Comparison of ENCODE assay signal across 7 cellular contexts in the genomic region with DNA sequence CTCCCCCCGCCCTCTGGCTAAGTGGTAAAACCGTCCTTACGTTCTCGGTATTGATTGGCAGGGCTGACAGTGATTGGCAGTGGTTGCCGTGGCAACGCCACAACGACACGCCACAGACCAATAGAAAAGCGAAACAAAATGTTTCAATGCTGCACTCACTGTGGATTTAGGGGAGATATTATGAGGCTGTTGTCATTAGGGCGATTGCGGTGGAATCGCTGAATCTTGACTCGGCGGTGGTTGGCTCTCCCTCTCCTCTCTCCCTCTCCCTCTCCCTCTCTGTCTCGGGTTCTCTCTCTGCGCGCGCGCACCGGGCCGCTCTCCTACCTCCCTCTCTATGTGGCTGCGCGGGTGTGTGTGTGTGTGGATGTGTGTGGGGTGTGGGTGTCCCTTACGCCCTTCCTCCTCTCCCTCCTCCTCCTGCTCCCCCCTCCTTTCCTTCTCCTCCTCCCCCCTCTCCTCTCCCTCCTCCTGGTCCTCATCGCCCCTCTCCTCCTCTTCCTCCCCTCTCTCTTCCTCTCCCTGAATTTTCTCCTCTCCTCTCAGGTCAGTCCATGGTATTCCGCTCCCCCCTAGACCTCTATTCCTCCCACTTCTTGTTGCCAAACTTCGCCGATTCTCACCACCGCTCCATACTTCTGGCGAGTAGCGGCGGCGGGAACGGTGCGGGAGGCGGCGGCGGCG. TPM values are rescaled to one million over a fixed set of nuclear protein-coding genes. Genes with fewer than 3 reads are reported as not detected.
DNase-seq lines count a peak whose midpoint lies in the region; ATAC-seq, FAIRE-seq and TF ChIP-seq lines count a peak whose summit lies in the region.

Gene SIX3, plus strand, starts transcription at position 152 of the 684 bp plus-strand sequence. Its CDS starts 403 bp downstream, at position 555.

- intact Hi-C loops in GM12878 (cut with micrococcal nuclease; ENCODE audit: unreplicated experiment), result no loop called here
- intact Hi-C loops in right lobe of liver (cut with DNase I), result no loop called here

- peak; percentile 84 for DNase-seq in GM10266 (ENCODE audit: extremely low spot score)
- DNase-seq in GM23338 (ENCODE audit: low spot score), result peak; percentile 78
- peak; percentile 62 for DNase-seq in NCI-H510A (lab: John Stamatoyannopoulos, UW)
- no peak for DNase-seq in GM12878 (ENCODE audit: low read depth, low spot score)
- DNase-seq in right lobe of liver, result no peak
- DNase-seq in NCI-H1436 treated with DMSO at 0.1 percent for 48 hours (lab: John Stamatoyannopoulos, UW), result no peak

- SMC1A ChIA-PET in GM12878 (lab: Charles Lee; ENCODE audit: uncharacterized antibody, unreplicated experiment), result no interaction called here

- peaks cover 95% of the 10 kb centered on the region for H3K27me3 Mint-ChIP-seq in GM23338 (ENCODE audit: insufficient read depth, low read depth, poor library complexity)

- no peak within 1 kb of the TSS for H3K27ac Mint-ChIP-seq in GM23338

- no TSS peak for BruUV-seq in GM12878 (replicated peaks; lab: Mats Ljungman, UMichigan)

- H3K9me3 ChIP-seq in GM12878 (replicated peaks; ENCODE audit: control insufficient read depth, insufficient read depth, low read length) (peaks cover 2% of the 10 kb centered on the region; the same call in 1 of the 3 replicates), right lobe of liver (no peaks in the 10 kb centered on the region), subcutaneous abdominal adipose tissue (ENCODE audit: control insufficient read depth in 5 of 5, low read length in 5 of 5) (no peaks in the 10 kb centered on the region)

- POLR2A ChIA-PET in GM12878 (lab: Charles Lee), result no interaction called here

- H3K4me1 Mint-ChIP-seq in GM23338, result peaks cover 60% of the 10 kb centered on the region

- RAD21 ChIA-PET in GM12878 (lab: Charles Lee; ENCODE audit: unreplicated experiment), result no interaction called here

- H3K9me3 Mint-ChIP-seq in GM23338, result peaks cover 3% of the 10 kb centered on the region; the same call in 1 of the 3 replicates

- H4K20me1 ChIP-seq in GM23338 (replicated peaks; ENCODE audit: insufficient read depth), result peaks cover 3% of the 10 kb centered on the region; the same call in 1 of the 2 replicates
- H4K20me1 ChIP-seq in GM12878 (ENCODE audit: control insufficient read depth, insufficient read depth), result no peaks in the 10 kb centered on the region

- H3K4me3 ChIP-seq in GM23338 (peak within 1 kb of the TSS; percentile 66), GM12878 (no peak within 1 kb of the TSS; the same call in 1 of the 2 replicates), right lobe of liver (peak within 1 kb of the TSS in 1 of 3 donors; percentile 22), subcutaneous abdominal adipose tissue (ENCODE audit: low read depth in 1 of 5, low read length in 5 of 5) (peak within 1 kb of the TSS; percentile 56 to 78 (median 64))

- no peak for TF ChIP-seq POLR2A in GM12878 (IDR thresholded peaks at IDR 0.05; ENCODE audit: low read depth, low read length)
- TF ChIP-seq POLR2A in right lobe of liver (IDR thresholded peaks at IDR 0.05), result no peak

- peaks cover 65% of the 10 kb centered on the region for H3K4me1 ChIP-seq in GM23338 (ENCODE audit: insufficient read depth)
- H3K4me1 ChIP-seq in GM12878 (ENCODE audit: control insufficient read depth, insufficient read depth, low read length), result no peaks in the 10 kb centered on the region
- peaks cover 0 to 28% (median 0%) of the 10 kb centered on the region in 4 donors for H3K4me1 ChIP-seq in right lobe of liver
- H3K4me1 ChIP-seq in subcutaneous abdominal adipose tissue (ENCODE audit: control insufficient read depth in 5 of 5, insufficient read depth in 5 of 5, low read length in 5 of 5), result peaks cover 2 to 63% (median 53%) of the 10 kb centered on the region in 5 donors

- TF ChIP-seq CTCF in GM10266 (IDR thresholded peaks at IDR 0.05; ENCODE audit: control insufficient read depth, insufficient read depth, low read depth, missing control alignments) (no peak), GM23338 (conservative IDR thresholded peaks at IDR 0.05; ENCODE audit: low read depth in 2 of 2) (no peak), GM12878 (IDR thresholded peaks at IDR 0.05 in 2 of 3, conservative IDR thresholded peaks at IDR 0.05 in 1 of 3; ENCODE audit: control insufficient read depth in 2 of 3, extremely low read depth in 1 of 3, insufficient read depth in 1 of 3, low read depth in 3 of 3, low read length in 3 of 3) (no peak), right lobe of liver (IDR thresholded peaks at IDR 0.05) (no peak)

- in situ Hi-C loops in GM12878 (cut with MboI), result no loop called here

- H3K9me2 ChIP-seq in GM23338 (ENCODE audit: insufficient read depth), result no peaks in the 10 kb centered on the region

- H2AFZ ChIP-seq in GM23338 (no peak within 1 kb of the TSS; the same call in 1 of the 2 replicates), GM12878 (ENCODE audit: control insufficient read depth, low read depth, low read length) (peak within 1 kb of the TSS; percentile 23; the same call in 1 of the 2 replicates)

- H3K27ac ChIP-seq in GM23338 (ENCODE audit: low read depth) (no peak within 1 kb of the TSS), GM12878 (ENCODE audit: control insufficient read depth, insufficient read depth) (no peak within 1 kb of the TSS), right lobe of liver (no peak within 1 kb of the TSS), subcutaneous abdominal adipose tissue (ENCODE audit: low read depth, low read length) (no peak within 1 kb of the TSS)

- WGBS in GM12878 (ENCODE audit: insufficient coverage, insufficient replicate concordance, low lambda C conversion rate, missing lambda C conversion rate), result 35% methylated on average over 24 of the region's 39 CpGs
- 2% methylated on average over 33 of the region's 39 CpGs for WGBS in right lobe of liver (ENCODE audit: insufficient coverage, low coverage, low lambda C conversion rate, missing lambda C conversion rate)

- H3K36me3 Mint-ChIP-seq in GM23338 (ENCODE audit: low read depth), result no peaks in the 10 kb centered on the region; the same call in 2 of the 3 replicates

- no peak for FAIRE-seq in GM12878 (lab: Jason Lieb, UNC)

- H3K36me3 ChIP-seq in GM23338 (ENCODE audit: insufficient read depth), result no peaks in the 10 kb centered on the region
- no peaks in the 10 kb centered on the region for H3K36me3 ChIP-seq in GM12878 (ENCODE audit: control insufficient read depth in 2 of 2, insufficient read depth in 2 of 2, low read length in 1 of 2)
- no peaks in the 10 kb centered on the region for H3K36me3 ChIP-seq in right lobe of liver
- H3K36me3 ChIP-seq in subcutaneous abdominal adipose tissue (ENCODE audit: control insufficient read depth in 5 of 5, insufficient read depth in 5 of 5, low read length in 5 of 5), result no peaks in the 10 kb centered on the region

- H3K4me2 ChIP-seq in GM23338 (peak within 1 kb of the TSS; percentile 94), GM12878 (ENCODE audit: control insufficient read depth, insufficient read depth) (peak within 1 kb of the TSS; percentile 74; the same call in 1 of the 2 replicates)

- no peak for TF ChIP-seq RAD21 in GM12878 (IDR thresholded peaks at IDR 0.05; ENCODE audit: insufficient read depth, low read depth, low read length)

- no peak for TF ChIP-seq EP300 in GM12878 (IDR thresholded peaks at IDR 0.05; ENCODE audit: borderline replicate concordance in 1 of 2, control insufficient read depth in 1 of 2, low read depth in 2 of 2, low read length in 2 of 2)

- H3K9ac ChIP-seq in GM12878 (ENCODE audit: control insufficient read depth, insufficient read depth, low read length) (no peak within 1 kb of the TSS), subcutaneous abdominal adipose tissue (ENCODE audit: low read length in 5 of 5) (no peak within 1 kb of the TSS)

- H3F3A ChIP-seq in GM23338 (replicated peaks; ENCODE audit: low read depth), result peaks cover 36% of the 10 kb centered on the region

- CTCF ChIA-PET in GM12878 (lab: Yijun Ruan, JAX), result no interaction called here

- H3K79me2 ChIP-seq in GM23338 (replicated peaks; ENCODE audit: insufficient read depth), result no peaks in the 10 kb centered on the region
- no peaks in the 10 kb centered on the region for H3K79me2 ChIP-seq in GM12878 (ENCODE audit: control insufficient read depth, insufficient read depth, low read length)

- ATAC-seq in GM23338 (no peak), GM12878 (peak; percentile 32), right lobe of liver (peak; percentile 25 to 56 (median 42))

- H3K27me3 ChIP-seq in GM23338 (ENCODE audit: insufficient read depth), result peaks cover 100% of the 10 kb centered on the region
- H3K27me3 ChIP-seq in GM12878 (replicated peaks in 1 of 2; ENCODE audit: control insufficient read depth in 2 of 2, insufficient read depth in 2 of 2, low read length in 1 of 2), result peaks cover 23 to 37% of the 10 kb centered on the region in 2 experiments
- peaks cover 5 to 55% of the 10 kb centered on the region in 2 donors for H3K27me3 ChIP-seq in right lobe of liver
- peaks cover 71 to 92% (median 83%) of the 10 kb centered on the region in 5 donors for H3K27me3 ChIP-seq in subcutaneous abdominal adipose tissue (ENCODE audit: control insufficient read depth in 5 of 5, insufficient read depth in 4 of 5, low read length in 5 of 5)

- H3K4me3 Mint-ChIP-seq in GM23338, result peak within 1 kb of the TSS; percentile 66

TF ChIP-seq in GM23338, 12 proteins besides CTCF, POLR2A, EP300 and RAD21 (continues in another document):
- TF ChIP-seq CREB1 (CRISPR knock-in tag; IDR thresholded peaks at IDR 0.05; ENCODE audit: low read depth), result 0 out of 2 replicates have a peak, but pooled peaks have one; percentile 19

RNA-seq across cellular contexts. Expression of gene SIX3, which starts in this region (rescaled TPM):
- total RNA-seq in GM23338 (2014; rRNA removed; shearing (Covaris generic)), result 0.28 TPM in 1 of 2 replicates, not detected in the other
- polyA plus RNA-seq in GM23338 (2016; fragmentation: Nextera tagmentation; extraction: Ambion mirVana), result 0.21 and 0.37 TPM in 2 replicates
- total RNA-seq in GM12878 (2013; cell fraction: nucleolus; rRNA removed), result 0.15 and 0.49 TPM in 2 replicates
- total RNA-seq in GM12878 (2014; rRNA removed), result not detected in 2 replicates
- not detected in 2 replicates for total RNA-seq in GM12878 (2014; rRNA removed; fragmentation: Illumina TruSeq; extraction: Trizol)
- total RNA-seq in GM12878 (2021), result 0.21 and 0.26 TPM in 2 replicates
- not detected for polyA plus RNA-seq in GM12878 (2011; ENCODE audit: low read depth)
- not detected in 2 replicates for polyA plus RNA-seq in GM12878 (2011; rRNA removed)
- polyA plus RNA-seq in GM12878 (2011; cell fraction: cytosol; rRNA removed), result not detected in 2 replicates
- polyA plus RNA-seq in GM12878 (2011; cell fraction: nucleus; rRNA removed), result not detected in 2 replicates
- polyA plus RNA-seq in GM12878 (2012), result 0.10 TPM in 1 of 2 replicates, not detected in the other
- 0.14 and 0.19 TPM in 2 replicates for polyA plus RNA-seq in GM12878 (2014; fragmentation: Illumina TruSeq; extraction: Trizol)
- under 1 TPM; 0.05 TPM for polyA plus RNA-seq in GM12878 (2014; fragmentation: Nextera tagmentation; extraction: Ambion mirVana)
- 0.33 and 0.42 TPM in 2 replicates for polyA plus RNA-seq in GM12878 (2014; rRNA removed)
- under 1 TPM in 1 of 2 experiments, not detected in 1; 0.07 TPM for polyA plus RNA-seq in GM12878 (2016; fragmentation: Nextera tagmentation; extraction: Ambion mirVana)
- polyA minus RNA-seq in GM12878 (2011; rRNA and poly(A)+ RNA removed), result not detected in 2 replicates
- not detected in 2 replicates for polyA minus RNA-seq in GM12878 (2011; cell fraction: cytosol; rRNA and poly(A)+ RNA removed)
- polyA minus RNA-seq in GM12878 (2011; cell fraction: nucleus; rRNA and poly(A)+ RNA removed), result not detected in 2 replicates
- total RNA-seq in right lobe of liver, result not detected

Comparison
In these comparisons a context has a peak if more than half of its experiments do, and no peak if none do; other contexts are left out.
1. Peak in DNase-seq, H3K4me3 ChIP-seq and H3K4me2 ChIP-seq in GM23338; RNA of the gene not detected or under 1 TPM.
2. Peak in ATAC-seq and H3K4me2 ChIP-seq in GM12878; RNA of the gene not detected or under 1 TPM.
3. Peak in ATAC-seq in right lobe of liver; RNA of the gene not detected or under 1 TPM.
4. DNase-seq: peak in GM10266 (single experiment) and NCI-H510A (single experiment); none in GM12878 (single experiment), right lobe of liver (0 of 3) and NCI-H1436 treated with DMSO at 0.1 percent for 48 hours (single experiment).